ENCODE assay signal across 22 cellular contexts in the genomic region with DNA sequence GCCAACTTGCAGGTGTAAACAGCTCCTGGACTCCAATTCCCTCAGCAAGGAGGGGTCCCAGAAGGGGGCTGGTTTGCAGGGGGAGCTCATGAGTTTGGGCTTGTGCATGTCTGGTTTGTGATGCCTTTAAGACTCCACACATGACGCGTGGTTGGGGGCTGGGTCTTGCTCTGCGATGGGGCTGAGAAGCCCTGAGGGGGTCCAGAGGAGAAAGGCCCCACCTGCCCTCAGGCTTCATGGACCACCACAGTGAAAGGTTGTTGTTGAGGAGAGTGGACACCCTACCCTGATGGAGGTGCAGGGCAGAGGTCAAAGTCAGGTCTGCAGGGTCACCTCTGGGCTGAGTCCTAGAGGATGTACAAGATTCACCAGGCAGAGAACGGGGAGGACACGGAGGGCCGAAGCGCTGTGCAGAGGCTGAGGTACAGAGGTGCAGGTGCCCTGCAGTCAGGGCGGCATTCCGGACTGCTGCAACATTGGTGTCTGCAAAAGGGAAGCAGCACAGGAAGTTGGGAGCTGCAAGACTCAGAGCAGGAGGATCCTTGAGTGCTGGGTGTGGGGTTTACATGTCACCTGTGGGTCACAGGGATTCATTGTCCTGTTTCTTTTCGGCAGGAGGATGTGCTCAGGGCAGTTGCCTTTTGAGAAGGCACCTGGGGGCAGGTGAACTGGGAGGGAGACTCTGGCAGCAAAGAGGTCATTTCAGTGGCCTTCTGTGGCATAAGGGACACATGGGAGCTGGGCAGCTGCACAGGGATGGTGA.
"Had no signal": no experiment of that assay in that cellular context is flagged by ENCODE, and none has a peak within 500 bp of the region (broad histone marks: within the 10 kb centered on the region; RNA-seq: fewer than 3 reads in every experiment).

No MANE protein-coding gene starts in this region.

- H2AFZ ChIP-seq: hepatocyte had no signal

- H3K4me2 ChIP-seq: hepatocyte, smooth muscle cell had no signal

- H3K9me3 Mint-ChIP-seq: activated CD4-positive, alpha-beta T cell treated with anti-CD3 and anti-CD28 coated beads, Interleukin-2, amount 10 ng/mL, durations not matched to agents 24 days and 14 days; activated CD8-positive, alpha-beta T cell treated with anti-CD3 and anti-CD28 coated beads for 36 hours; activated naive CD4-positive, alpha-beta T cell treated with anti-CD3 and anti-CD28 coated beads, Interleukin-2, amount 10 ng/mL, durations not matched to agents 7 days and 5 days; activated T-cell treated with anti-CD3 and anti-CD28 coated beads, Interleukin-2, amount 50 U/mL, for 72 hours; immature natural killer cell; mesothelial cell of epicardium had no signal

- H3K9me3 ChIP-seq: left ventricle myocardium inferior, sigmoid colon, transverse colon, vagina had no signal

- H3K36me3 ChIP-seq: cardiac muscle cell, left ventricle myocardium inferior, sigmoid colon, transverse colon, vagina had no signal

- H3K4me1 ChIP-seq: left ventricle myocardium inferior, transverse colon, vagina had no signal

- H3K79me2 ChIP-seq: hepatocyte had no signal

- H3K4me1 Mint-ChIP-seq: activated CD4-positive, alpha-beta T cell treated with anti-CD3 and anti-CD28 coated beads, Interleukin-2, amount 10 ng/mL, durations not matched to agents 24 days and 14 days; activated naive CD4-positive, alpha-beta T cell treated with anti-CD3 and anti-CD28 coated beads, Interleukin-2, amount 10 ng/mL, durations not matched to agents 7 days and 5 days; immature natural killer cell; stimulated activated memory B cell treated with anti-CD40 and anti-IgM and Interleukin-4, amounts not matched to agents 10 μg/mL and 1 μg/mL and 100 μg/mL, for 72 hours had no signal

- H3K4me3 ChIP-seq: cardiac muscle cell, hepatocyte, left ventricle myocardium inferior, sigmoid colon, smooth muscle cell, transverse colon, vagina had no signal

- H3K36me3 Mint-ChIP-seq: activated naive CD4-positive, alpha-beta T cell treated with anti-CD3 and anti-CD28 coated beads, Interleukin-2, amount 10 ng/mL, durations not matched to agents 7 days and 5 days; immature natural killer cell; mesothelial cell of epicardium; naive thymus-derived CD8-positive, alpha-beta T cell; stimulated activated memory B cell treated with anti-CD40 and anti-IgM and Interleukin-4, amounts not matched to agents 10 μg/mL and 1 μg/mL and 100 μg/mL, for 72 hours had no signal

- DNase-seq: activated CD4-positive, alpha-beta T cell treated with anti-CD3 and anti-CD28 coated beads, Interleukin-2, amount 10 ng/mL, durations not matched to agents 24 days and 14 days; activated CD8-positive, alpha-beta T cell treated with anti-CD3 and anti-CD28 coated beads for 36 hours; activated naive CD4-positive, alpha-beta T cell treated with anti-CD3 and anti-CD28 coated beads, Interleukin-2, amount 10 ng/mL, durations not matched to agents 7 days and 5 days; activated T-cell treated with anti-CD3 and anti-CD28 coated beads, Interleukin-2, amount 50 U/mL, for 72 hours; amygdala; effector CD4-positive, alpha-beta T cell; erythroblast; foreskin keratinocyte; immature natural killer cell; kidney glomerular epithelial cell; left ventricle myocardium inferior; nucleus accumbens; sigmoid colon; stimulated activated CD4-positive, alpha-beta T cell treated with anti-CD3 and anti-CD28 coated beads, Interleukin-15, amount 100 ng/mL, for 24 hours; transverse colon had no signal

- H3K27ac Mint-ChIP-seq: activated CD4-positive, alpha-beta T cell treated with anti-CD3 and anti-CD28 coated beads, Interleukin-2, amount 10 ng/mL, durations not matched to agents 24 days and 14 days; activated CD8-positive, alpha-beta T cell treated with anti-CD3 and anti-CD28 coated beads for 36 hours; activated naive CD4-positive, alpha-beta T cell treated with anti-CD3 and anti-CD28 coated beads, Interleukin-2, amount 10 ng/mL, durations not matched to agents 7 days and 5 days; activated T-cell treated with anti-CD3 and anti-CD28 coated beads, Interleukin-2, amount 50 U/mL, for 72 hours; immature natural killer cell; mesothelial cell of epicardium; naive thymus-derived CD8-positive, alpha-beta T cell; stimulated activated memory B cell treated with anti-CD40 and anti-IgM and Interleukin-4, amounts not matched to agents 10 μg/mL and 1 μg/mL and 100 μg/mL, for 72 hours had no signal

- ATAC-seq: activated CD8-positive, alpha-beta T cell treated with anti-CD3 and anti-CD28 coated beads for 36 hours; activated T-cell treated with anti-CD3 and anti-CD28 coated beads, Interleukin-2, amount 50 U/mL, for 72 hours; foreskin keratinocyte; naive thymus-derived CD8-positive, alpha-beta T cell; stimulated activated memory B cell treated with anti-CD40 and anti-IgM and Interleukin-4, amounts not matched to agents 10 μg/mL and 1 μg/mL and 100 μg/mL, for 72 hours had no signal

- H3K27ac ChIP-seq: cardiac muscle cell, foreskin keratinocyte, hepatocyte, left ventricle myocardium inferior, sigmoid colon, transverse colon, vagina had no signal

- H3K4me3 Mint-ChIP-seq: activated CD4-positive, alpha-beta T cell treated with anti-CD3 and anti-CD28 coated beads, Interleukin-2, amount 10 ng/mL, durations not matched to agents 24 days and 14 days; activated CD8-positive, alpha-beta T cell treated with anti-CD3 and anti-CD28 coated beads for 36 hours; activated naive CD4-positive, alpha-beta T cell treated with anti-CD3 and anti-CD28 coated beads, Interleukin-2, amount 10 ng/mL, durations not matched to agents 7 days and 5 days; activated T-cell treated with anti-CD3 and anti-CD28 coated beads, Interleukin-2, amount 50 U/mL, for 72 hours; immature natural killer cell; mesothelial cell of epicardium; naive thymus-derived CD8-positive, alpha-beta T cell; stimulated activated memory B cell treated with anti-CD40 and anti-IgM and Interleukin-4, amounts not matched to agents 10 μg/mL and 1 μg/mL and 100 μg/mL, for 72 hours had no signal

- H3K27me3 ChIP-seq: cardiac muscle cell, foreskin keratinocyte, hepatocyte, sigmoid colon, vagina had no signal
